ENCODE assay signal across 8 cellular contexts in genomic region chr10:15859865-15860691, GRCh38. TPM values are rescaled to one million over a fixed set of nuclear protein-coding genes. Genes with fewer than 3 reads are reported as not detected.
DNase-seq lines count a peak whose midpoint lies in the region; ATAC-seq and TF ChIP-seq lines count a peak whose summit lies in the region.

MINDY3 (minus strand) TSS chr10:15860507; CDS start chr10:15860299, 208 bp downstream.

- H3K27me3 ChIP-seq in ACC112 (ENCODE audit: insufficient read depth, low read length) (peaks cover 14% of the 10 kb centered on the region), spleen (replicated peaks in 1 of 7) (peaks cover 0 to 8% (median 0%) of the 10 kb centered on the region in 7 donors)

- H3K4me3 Mint-ChIP-seq in WTC11: peak within 1 kb of the TSS; percentile 96

- peak within 1 kb of the TSS; percentile 91 for H3K4me3 ChIP-seq in ACC112 (ENCODE audit: low read depth, low read length)
- peak within 1 kb of the TSS; percentile 75 to 99 (median 92) for H3K4me3 ChIP-seq in spleen

- DNase-seq in NCI-H2227 (lab: John Stamatoyannopoulos, UW; ENCODE audit: unreplicated experiment): peak; percentile 80
- peak; percentile 60 for DNase-seq in WTC11 (ENCODE audit: low spot score)
- DNase-seq in caudate nucleus (lab: John Stamatoyannopoulos, UW): peak; percentile 7 to 94 (median 80)
- peak; percentile 54 for DNase-seq in iris pigment epithelial cell (ENCODE audit: low read depth)
- DNase-seq in spleen: peak; percentile 94

- TF ChIP-seq CTCF in WTC11 (IDR thresholded peaks at IDR 0.05): no peak
- TF ChIP-seq CTCF in spleen (IDR thresholded peaks at IDR 0.05 in 8 of 11, conservative IDR thresholded peaks at IDR 0.05 in 3 of 11): no peak

- peak within 1 kb of the TSS; percentile 84 for H2AFZ ChIP-seq in ACC112 (ENCODE audit: low read length, unreplicated experiment)

- intact Hi-C loops in spleen (cut with DNase I; ENCODE audit: low total_unique reads): no loop called here

- H3K27ac Mint-ChIP-seq in WTC11: peak within 1 kb of the TSS; percentile 60

- H3K27ac ChIP-seq in ACC112 (ENCODE audit: low read depth, low read length) (peak within 1 kb of the TSS; percentile 19; the same call in 1 of the 2 replicates), caudate nucleus (ENCODE audit: low read depth, low read length) (peak within 1 kb of the TSS; percentile 52), spleen (peak within 1 kb of the TSS; percentile 36 to 90 (median 82))

- H3K9me3 Mint-ChIP-seq in WTC11: peaks cover 16% of the 10 kb centered on the region

- 0 to 1% (median 1%) methylated on average over 38 to 50 of the region's 50 CpGs for WGBS in spleen, 5 donors

- H3K4me1 ChIP-seq in ACC112 (ENCODE audit: control insufficient read depth, insufficient read depth, low read length, unreplicated experiment) (peaks cover 13% of the 10 kb centered on the region), spleen (peaks cover 14 to 56% (median 33%) of the 10 kb centered on the region in 6 donors)

- POLR2A ChIA-PET in WTC11 (lab: Charles Lee): no interaction called here

- TF ChIP-seq POLR2A in spleen (IDR thresholded peaks at IDR 0.05): no peak

- no peaks in the 10 kb centered on the region for H3K36me3 ChIP-seq in ACC112 (ENCODE audit: insufficient read depth, low read length)
- H3K36me3 ChIP-seq in spleen: peaks cover 0 to 2% (median 0%) of the 10 kb centered on the region in 6 donors

- H3K27me3 Mint-ChIP-seq in WTC11 (ENCODE audit: low read depth): peaks cover 49% of the 10 kb centered on the region

- CTCF ChIA-PET in WTC11 (lab: Charles Lee): no interaction called here

- H3K36me3 Mint-ChIP-seq in WTC11: no peaks in the 10 kb centered on the region

- H3K4me1 Mint-ChIP-seq in WTC11: peaks cover 8% of the 10 kb centered on the region

- no peaks in the 10 kb centered on the region for H3K9me3 ChIP-seq in spleen

- peaks cover 42% of the 10 kb centered on the region for H3K79me2 ChIP-seq in ACC112 (ENCODE audit: control insufficient read depth, insufficient read depth, low read length, unreplicated experiment)

- ATAC-seq in GM18858 (IDR thresholded peaks at IDR 0.05; ENCODE audit: unreplicated experiment): peak; percentile 81
- peak; percentile 96 for ATAC-seq in HG03066 (IDR thresholded peaks at IDR 0.05; ENCODE audit: low read depth, unreplicated experiment)
- ATAC-seq in WTC11: peak; percentile 94

TF ChIP-seq in WTC11, 78 proteins besides CTCF, POLR2A, EP300 and RAD21 (continues in another document):
- TF ChIP-seq NR1H2 (CRISPR knock-in tag; IDR thresholded peaks at IDR 0.05) (no peak), E2F4 (CRISPR knock-in tag; IDR thresholded peaks at IDR 0.05; ENCODE audit: borderline replicate concordance, low read depth) (no peak), ETV6 (CRISPR knock-in tag; IDR thresholded peaks at IDR 0.05) (peak; percentile 91), TEAD1 (CRISPR knock-in tag; IDR thresholded peaks at IDR 0.05) (no peak), GABPB1 (CRISPR knock-in tag; IDR thresholded peaks at IDR 0.05) (peak; percentile 58; the same call in 1 of the 2 replicates), ZNF219 (CRISPR knock-in tag; IDR thresholded peaks at IDR 0.05; ENCODE audit: borderline replicate concordance) (no peak), SMAD4 (CRISPR knock-in tag; IDR thresholded peaks at IDR 0.05) (no peak), SOX15 (CRISPR knock-in tag; IDR thresholded peaks at IDR 0.05) (no peak), ZNF671 (CRISPR knock-in tag; IDR thresholded peaks at IDR 0.05) (no peak), ATF6 (CRISPR knock-in tag; IDR thresholded peaks at IDR 0.05) (no peak), USF2 (CRISPR knock-in tag; IDR thresholded peaks at IDR 0.05) (no peak), MYBL2 (CRISPR knock-in tag; IDR thresholded peaks at IDR 0.05) (no peak), CREB1 (CRISPR knock-in tag; IDR thresholded peaks at IDR 0.05) (no peak), KAT7 (CRISPR knock-in tag; IDR thresholded peaks at IDR 0.05; ENCODE audit: borderline replicate concordance) (no peak), FOXP4 (CRISPR knock-in tag; IDR thresholded peaks at IDR 0.05) (no peak), E2F5 (CRISPR knock-in tag; IDR thresholded peaks at IDR 0.05) (no peak), CREM (CRISPR knock-in tag; IDR thresholded peaks at IDR 0.05) (no peak), JAZF1 (CRISPR knock-in tag; IDR thresholded peaks at IDR 0.05) (no peak), ZNF512 (CRISPR knock-in tag; IDR thresholded peaks at IDR 0.05; ENCODE audit: borderline replicate concordance) (no peak), NFYB (CRISPR knock-in tag; conservative IDR thresholded peaks at IDR 0.05; ENCODE audit: low read depth) (no peak)
- TF ChIP-seq, protein P1, sequence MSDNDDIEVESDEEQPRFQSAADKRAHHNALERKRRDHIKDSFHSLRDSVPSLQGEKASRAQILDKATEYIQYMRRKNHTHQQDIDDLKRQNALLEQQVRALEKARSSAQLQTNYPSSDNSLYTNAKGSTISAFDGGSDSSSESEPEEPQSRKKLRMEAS (CRISPR knock-in tag; IDR thresholded peaks at IDR 0.05): no peak

RNA-seq across cellular contexts. Expression of gene MINDY3, which starts in this region (rescaled TPM):
- 11.3 to 14.6 TPM (median 13.2 TPM) in 3 replicates for total RNA-seq in WTC11 (2021)
- total RNA-seq in spleen: 10 to 100 TPM; 26.3 to 35.0 (median 32.3) TPM
- polyA plus RNA-seq in spleen: 10 to 100 TPM; 16.1 to 19.6 (median 16.5) TPM

Comparison
In these comparisons a context has a peak if more than half of its experiments do, and no peak if none do; other contexts are left out.
1. Peak in every context shown above with its lines: DNase-seq, ATAC-seq, H3K4me3 ChIP-seq and H3K27ac ChIP-seq.
2. H3K27ac ChIP-seq: peak in every context shown above with its lines; median percentile 82 in spleen; 52 in caudate nucleus; 19 in ACC112.